8 cellular contexts compared by ENCODE assay signal in genomic region chr22:20128902-20129746, GRCh38. TPM values are rescaled to one million over a fixed set of nuclear protein-coding genes. Genes with fewer than 3 reads are reported as not detected.
DNase-seq lines count a peak whose midpoint lies in the region; ATAC-seq and TF ChIP-seq lines count a peak whose summit lies in the region.

No MANE protein-coding gene starts in this region.

- no peak overlapping the region for H2BK15ac ChIP-seq in mesendoderm (replicated peaks; ENCODE audit: low read depth)

- H3K4me3 ChIP-seq in AG04449 (ENCODE audit: low read depth, low read length) = no peak overlapping the region
- no peak overlapping the region for H3K4me3 ChIP-seq in mesendoderm (ENCODE audit: low read length)

- H3K4ac ChIP-seq in mesendoderm (ENCODE audit: low read depth, low read length) = no peak overlapping the region

- peaks cover under 1% of the 10 kb centered on the region for H3K79me2 ChIP-seq in mesendoderm (ENCODE audit: control insufficient read depth, insufficient read depth, low read length)

- no peak overlapping the region for H2BK5ac ChIP-seq in mesendoderm (ENCODE audit: low read length)

- no peak for DNase-seq in AG04449 (ENCODE audit: low read depth, low spot score)
- DNase-seq in GM13977 (ENCODE audit: low spot score) = no peak
- DNase-seq in SK-N-DZ (ENCODE audit: low spot score) = peak; percentile 56
- DNase-seq in astrocyte of the hippocampus (ENCODE audit: low read depth, low spot score) = peak; percentile 26
- peak; percentile 61 for DNase-seq in mesendoderm

- no CpG with 5 or more reads among the region's 18 CpGs for WGBS in mesendoderm (ENCODE audit: extremely low coverage, insufficient coverage, low lambda C conversion rate)

- ATAC-seq in GM21737 (IDR thresholded peaks at IDR 0.05; ENCODE audit: unreplicated experiment) (no peak), HG02870 (IDR thresholded peaks at IDR 0.05; ENCODE audit: unreplicated experiment) (no peak), HG03378 (IDR thresholded peaks at IDR 0.05; ENCODE audit: unreplicated experiment) (no peak)

- H3K23ac ChIP-seq in mesendoderm (ENCODE audit: low read length) = no peak overlapping the region

- POLR2A ChIA-PET in AG04449 (lab: Yijun Ruan, JAX) = no interaction called here

- H3K9ac ChIP-seq in mesendoderm (ENCODE audit: low read length) = no peak overlapping the region

- H3K4me1 ChIP-seq in mesendoderm (ENCODE audit: control insufficient read depth, low read depth, low read length) = no peaks in the 10 kb centered on the region

- peaks cover 15% of the 10 kb centered on the region for H3K36me3 ChIP-seq in mesendoderm (ENCODE audit: control insufficient read depth, insufficient read depth, low read length)

- H3K27me3 ChIP-seq in mesendoderm (ENCODE audit: insufficient read depth, low read length, poor library complexity) = no peaks in the 10 kb centered on the region

- in situ Hi-C loops in GM13977 (cut with MboI; ENCODE audit: low pct_unique_long_range_greater_than_20kb, low sequenced_read_pairs, unreplicated experiment) = no loop called here

- H2BK120ac ChIP-seq in mesendoderm (ENCODE audit: low read depth, low read length) = no peak overlapping the region

- no peak overlapping the region for H3K4me2 ChIP-seq in mesendoderm (ENCODE audit: low read length)

- H4K8ac ChIP-seq in mesendoderm (ENCODE audit: low read depth, low read length) = no peak overlapping the region

- CTCF ChIA-PET in AG04449 (lab: Yijun Ruan, JAX) = interaction anchor here (1.0 to 3.3 kb wide), 5 partner anchors 10 to 399 kb away, joined by 3 to 27 read pairs (median 4); partner anchors contain the start of gene RANBP1

- no peak overlapping the region for H4K5ac ChIP-seq in mesendoderm (ENCODE audit: low read length)

- no peak overlapping the region for H2AK5ac ChIP-seq in mesendoderm (ENCODE audit: low read length)

- H3K18ac ChIP-seq in mesendoderm (ENCODE audit: low read length) = no peak overlapping the region

- H3K79me1 ChIP-seq in mesendoderm (ENCODE audit: low read length) = peaks cover 3% of the 10 kb centered on the region

- TF ChIP-seq CTCF in AG04449 (IDR thresholded peaks at IDR 0.05; ENCODE audit: insufficient read depth, low read length, missing control alignments) (peak; percentile 52), GM13977 (IDR thresholded peaks at IDR 0.05; ENCODE audit: extremely low read depth, insufficient read depth, missing control alignments) (peak; percentile 51)

- H3K27ac ChIP-seq in mesendoderm (ENCODE audit: low read depth, low read length) = no peak overlapping the region

- H3K56ac ChIP-seq in mesendoderm (ENCODE audit: low read length) = no peak overlapping the region

RNA-seq across cellular contexts. Expression of gene ZDHHC8, which starts 2.5 kb away (rescaled TPM):
- polyA plus RNA-seq in SK-N-DZ (2014; cell fraction: cytosol; rRNA removed) = 10.4 and 14.8 TPM in 2 replicates
- 110 and 161 TPM in 2 replicates for polyA plus RNA-seq in SK-N-DZ (2014; cell fraction: nucleus; rRNA removed)
- 24.9 TPM for polyA plus RNA-seq in mesendoderm (2013, experiment 1 of 2)
- polyA plus RNA-seq in mesendoderm (2013, experiment 2 of 2) = 24.7 TPM

RNA-seq across cellular contexts. Expression of gene TRMT2A, which starts 12.1 kb away (rescaled TPM):
- 46.2 and 86.0 TPM in 2 replicates for polyA plus RNA-seq in SK-N-DZ (2014; cell fraction: cytosol; rRNA removed)
- 526 and 564 TPM in 2 replicates for polyA plus RNA-seq in SK-N-DZ (2014; cell fraction: nucleus; rRNA removed)
- polyA plus RNA-seq in mesendoderm (2013, experiment 1 of 2) = 22.5 TPM
- polyA plus RNA-seq in mesendoderm (2013, experiment 2 of 2) = 21.9 TPM

RNA-seq across cellular contexts. Expression of gene RANBP1, which starts 13.2 kb away (rescaled TPM):
- polyA plus RNA-seq in SK-N-DZ (2014; cell fraction: cytosol; rRNA removed) = 1,231 and 1,346 TPM in 2 replicates
- polyA plus RNA-seq in SK-N-DZ (2014; cell fraction: nucleus; rRNA removed) = 922 and 1,167 TPM in 2 replicates
- polyA plus RNA-seq in mesendoderm (2013, experiment 1 of 2) = 750 TPM
- 738 TPM for polyA plus RNA-seq in mesendoderm (2013, experiment 2 of 2)

RNA-seq across cellular contexts. Expression of gene CCDC188, which starts 21.7 kb away (rescaled TPM):
- 4.8 and 7.7 TPM in 2 replicates for polyA plus RNA-seq in SK-N-DZ (2014; cell fraction: cytosol; rRNA removed)
- 13.0 and 26.0 TPM in 2 replicates for polyA plus RNA-seq in SK-N-DZ (2014; cell fraction: nucleus; rRNA removed)
- polyA plus RNA-seq in mesendoderm (2013, experiment 1 of 2) = not detected
- polyA plus RNA-seq in mesendoderm (2013, experiment 2 of 2) = not detected

RNA-seq across cellular contexts. Expression of gene DGCR8, which starts 49.1 kb away (rescaled TPM):
- polyA plus RNA-seq in SK-N-DZ (2014; cell fraction: cytosol; rRNA removed) = 34.1 and 34.7 TPM in 2 replicates
- 174 and 249 TPM in 2 replicates for polyA plus RNA-seq in SK-N-DZ (2014; cell fraction: nucleus; rRNA removed)
- polyA plus RNA-seq in mesendoderm (2013, experiment 1 of 2) = 26.3 TPM
- 27.0 TPM for polyA plus RNA-seq in mesendoderm (2013, experiment 2 of 2)

Comparison
In these comparisons a context has a peak if more than half of its experiments do, and no peak if none do; other contexts are left out.
1. DNase-seq: peak in SK-N-DZ (single experiment), astrocyte of the hippocampus (single experiment) and mesendoderm (single experiment); none in AG04449 (single experiment) and GM13977 (single experiment).